In genomic region chr10:110867011-110867806, GRCh38 we compare ENCODE assay signal across 8 cellular contexts. TPM values are rescaled to one million over a fixed set of nuclear protein-coding genes. Genes with fewer than 3 reads are reported as not detected.
DNase-seq lines count a peak whose midpoint lies in the region; ATAC-seq and TF ChIP-seq lines count a peak whose summit lies in the region.
"Not testable (repeated sequence)": the region's sequence is repeated elsewhere in the genome, so short reads cannot be mapped to it uniquely, and the experiment has no call there.

No MANE protein-coding gene starts in this region.

- not testable (repeated sequence) for TF ChIP-seq POLR2A in NB4 (IDR thresholded peaks at IDR 0.05; ENCODE audit: extremely low read depth, insufficient read length)

- H3K27ac Mint-ChIP-seq in activated CD4-positive, alpha-beta memory T cell treated with anti-CD3 and anti-CD28 coated beads, Interleukin-2, amount 10 ng/mL, durations not matched to agents 7 days and 5 days: peak overlapping the region; percentile 94
- H3K27ac Mint-ChIP-seq in effector memory CD8-positive, alpha-beta T cell: peak overlapping the region; percentile 87 to 99
- peak overlapping the region; percentile 87 to 97 (median 94) for H3K27ac Mint-ChIP-seq in nephron

- CTCF ChIA-PET in activated CD4-positive, alpha-beta memory T cell treated with anti-CD3 and anti-CD28 coated beads, Interleukin-2, amount 10 ng/mL, durations not matched to agents 7 days and 5 days (lab: Charles Lee): interaction anchor here (1.3 to 3.1 kb wide), 3 partner anchors 9 to 64 kb away, joined by 5 to 15 read pairs (median 7); no protein-coding TSS in a partner anchor

- peaks cover 44% of the 10 kb centered on the region for H3K4me1 ChIP-seq in upper lobe of right lung

- POLR2A ChIA-PET in activated CD4-positive, alpha-beta memory T cell treated with anti-CD3 and anti-CD28 coated beads, Interleukin-2, amount 10 ng/mL, durations not matched to agents 7 days and 5 days (lab: Charles Lee): interaction anchor here (1.2 to 5.3 kb wide), 7 partner anchors 9 to 93 kb away, joined by 3 to 41 read pairs (median 6); partner anchors contain the start of genes BBIP1 and SHOC2

- not testable (repeated sequence) for H3K36me3 ChIP-seq in upper lobe of right lung

- H3K27ac ChIP-seq in upper lobe of right lung: peak overlapping the region; percentile 52

- H3K4me3 ChIP-seq in NB4 (ENCODE audit: low read depth, low read length); upper lobe of right lung: not testable (repeated sequence)

- intact Hi-C loops in upper lobe of right lung (cut with DNase I): not testable (repeated sequence)

- not testable (repeated sequence) for H3K36me3 Mint-ChIP-seq in activated CD4-positive, alpha-beta memory T cell treated with anti-CD3 and anti-CD28 coated beads, Interleukin-2, amount 10 ng/mL, durations not matched to agents 7 days and 5 days (ENCODE audit: low read depth); nephron (ENCODE audit: low read depth)
- peaks cover 29% of the 10 kb centered on the region for H3K36me3 Mint-ChIP-seq in effector memory CD8-positive, alpha-beta T cell (ENCODE audit: insufficient read depth)

- not testable (repeated sequence) for H3K9me3 ChIP-seq in upper lobe of right lung

- H3K9me3 Mint-ChIP-seq in activated CD4-positive, alpha-beta memory T cell treated with anti-CD3 and anti-CD28 coated beads, Interleukin-2, amount 10 ng/mL, durations not matched to agents 7 days and 5 days; effector memory CD8-positive, alpha-beta T cell; nephron: not testable (repeated sequence)

- not testable (repeated sequence) for H3K27me3 Mint-ChIP-seq in activated CD4-positive, alpha-beta memory T cell treated with anti-CD3 and anti-CD28 coated beads, Interleukin-2, amount 10 ng/mL, durations not matched to agents 7 days and 5 days; effector memory CD8-positive, alpha-beta T cell; nephron (ENCODE audit: low read depth)

- ATAC-seq in GM18508 (IDR thresholded peaks at IDR 0.05; ENCODE audit: insufficient read depth, unreplicated experiment): peak; percentile 35
- ATAC-seq in GM21526 (IDR thresholded peaks at IDR 0.05; ENCODE audit: low FRiP score, unreplicated experiment): peak; percentile 41
- ATAC-seq in HG03095 (IDR thresholded peaks at IDR 0.05; ENCODE audit: unreplicated experiment): peak; percentile 26
- ATAC-seq in effector memory CD8-positive, alpha-beta T cell (replicated peaks): not testable (repeated sequence)
- ATAC-seq in upper lobe of right lung: peak; percentile 4

- H3K4me1 Mint-ChIP-seq in activated CD4-positive, alpha-beta memory T cell treated with anti-CD3 and anti-CD28 coated beads, Interleukin-2, amount 10 ng/mL, durations not matched to agents 7 days and 5 days: peaks cover 89% of the 10 kb centered on the region
- H3K4me1 Mint-ChIP-seq in effector memory CD8-positive, alpha-beta T cell (ENCODE audit: low read depth in 2 of 2): peaks cover 80 to 88% of the 10 kb centered on the region in 2 donors
- peaks cover 78% of the 10 kb centered on the region for H3K4me1 Mint-ChIP-seq in nephron

- not testable (repeated sequence) for H3K27me3 ChIP-seq in upper lobe of right lung

- H3K4me3 Mint-ChIP-seq in activated CD4-positive, alpha-beta memory T cell treated with anti-CD3 and anti-CD28 coated beads, Interleukin-2, amount 10 ng/mL, durations not matched to agents 7 days and 5 days: not testable (repeated sequence)
- peak overlapping the region; percentile 86 to 87 for H3K4me3 Mint-ChIP-seq in effector memory CD8-positive, alpha-beta T cell
- H3K4me3 Mint-ChIP-seq in nephron: peak overlapping the region in 1 of 3 experiments; percentile 24

- peak; percentile 89 for DNase-seq in NB4 (ENCODE audit: low read depth)
- DNase-seq in activated CD4-positive, alpha-beta memory T cell treated with anti-CD3 and anti-CD28 coated beads, Interleukin-2, amount 10 ng/mL, durations not matched to agents 7 days and 5 days; effector memory CD8-positive, alpha-beta T cell; upper lobe of right lung: not testable (repeated sequence)

- not testable (repeated sequence) for TF ChIP-seq CTCF in NB4 (IDR thresholded peaks at IDR 0.05; ENCODE audit: low read depth, low read length); nephron (IDR thresholded peaks at IDR 0.05; ENCODE audit: unreplicated experiment in 3 of 3); upper lobe of right lung (IDR thresholded peaks at IDR 0.05)

RNA-seq across cellular contexts. Expression of gene PDCD4, which starts 4.5 kb away (rescaled TPM):
- total RNA-seq in activated CD4-positive, alpha-beta memory T cell treated with anti-CD3 and anti-CD28 coated beads, Interleukin-2, amount 10 ng/mL, durations not matched to agents 7 days and 5 days: 100 to 1,000 TPM; 105 to 109 TPM
- total RNA-seq in upper lobe of right lung: 48.6 TPM

RNA-seq across cellular contexts. Expression of gene BBIP1, which starts 51.8 kb away (rescaled TPM):
- total RNA-seq in activated CD4-positive, alpha-beta memory T cell treated with anti-CD3 and anti-CD28 coated beads, Interleukin-2, amount 10 ng/mL, durations not matched to agents 7 days and 5 days: 10 to 100 TPM; 24.8 to 30.2 TPM
- total RNA-seq in upper lobe of right lung: 25.3 TPM

RNA-seq across cellular contexts. Expression of gene SHOC2, which starts 52.2 kb away (rescaled TPM):
- 10 to 100 TPM; 43.2 to 45.6 TPM for total RNA-seq in activated CD4-positive, alpha-beta memory T cell treated with anti-CD3 and anti-CD28 coated beads, Interleukin-2, amount 10 ng/mL, durations not matched to agents 7 days and 5 days
- total RNA-seq in upper lobe of right lung: 58.4 TPM
